Comparison of ENCODE assay signal across 10 cellular contexts in the genomic region with DNA sequence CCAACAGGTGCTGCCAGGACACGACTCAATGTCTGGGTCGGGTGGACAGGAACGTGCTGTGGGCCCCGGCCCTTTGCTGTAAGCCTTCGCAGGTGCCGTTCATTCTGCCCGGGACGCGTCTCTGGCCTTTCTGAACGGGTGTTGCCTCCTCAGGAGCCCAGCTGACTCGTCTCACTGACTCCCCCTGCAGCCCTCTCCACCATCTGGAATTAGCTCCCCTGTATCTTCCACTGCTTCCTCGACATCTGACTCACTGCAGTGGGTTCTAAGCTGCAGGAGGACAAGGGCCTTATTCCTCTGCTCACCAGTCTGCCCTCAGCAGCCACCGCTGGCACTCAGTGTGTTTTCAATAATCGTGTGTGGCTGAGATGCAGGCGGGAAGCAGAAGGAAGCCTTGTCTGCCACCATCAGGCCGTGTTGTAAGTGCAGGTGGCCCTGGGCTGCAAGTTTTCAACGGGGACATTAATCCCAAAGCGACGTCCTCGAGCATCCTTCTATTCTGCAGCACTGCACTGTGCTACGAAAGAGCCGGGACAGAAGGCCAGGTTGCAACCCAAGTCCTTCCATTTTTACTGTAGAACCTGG.
DNase-seq lines count a peak whose midpoint lies in the region; ATAC-seq and TF ChIP-seq lines count a peak whose summit lies in the region.
"Had no signal": no experiment of that assay in that cellular context is flagged by ENCODE, and none has a peak within 500 bp of the region (broad histone marks: within the 10 kb centered on the region; RNA-seq: fewer than 3 reads in every experiment).

No MANE protein-coding gene starts in this region.

- in situ Hi-C loops in GM23248 (cut with MboI) = no loop called here
- in situ Hi-C loops in Panc1 (cut with HindIII; ENCODE audit: low pct_unique_long_range_greater_than_20kb, low sequenced_read_pairs) = no loop called here
- in situ Hi-C loops in gastrocnemius medialis (cut with MboI; ENCODE audit: low sequenced_read_pairs in 4 of 4) = no loop called here

- H3K4me1 ChIP-seq in GM23248 (ENCODE audit: insufficient read depth) = peaks cover 4% of the 10 kb centered on the region; the same call in 1 of the 2 replicates
- peaks cover 6% of the 10 kb centered on the region for H3K4me1 ChIP-seq in Panc1 (ENCODE audit: control insufficient read depth, insufficient read depth, low read length)
- H3K4me1 ChIP-seq in gastrocnemius medialis = no peaks in the 10 kb centered on the region

- TF ChIP-seq CTCF in Panc1 (IDR thresholded peaks at IDR 0.05) (peak; percentile 80), gastrocnemius medialis (IDR thresholded peaks at IDR 0.05 in 4 of 5, conservative IDR thresholded peaks at IDR 0.05 in 1 of 5) (peak in 2 of 5 experiments; percentile 19 to 23)

- peak; percentile 89 for ATAC-seq in Panc1
- peak; percentile 15 for ATAC-seq in esophagus mucosa
- ATAC-seq in GM21528 (IDR thresholded peaks at IDR 0.05; ENCODE audit: low FRiP score, unreplicated experiment) = no peak
- no peak for ATAC-seq in gastrocnemius medialis
- ATAC-seq in HG02798 (IDR thresholded peaks at IDR 0.05; ENCODE audit: poor library complexity, unreplicated experiment) = no peak
- ATAC-seq in HG02763 (IDR thresholded peaks at IDR 0.05; ENCODE audit: unreplicated experiment) = no peak

- no peaks in the 10 kb centered on the region for H3K9me3 ChIP-seq in GM23248 (ENCODE audit: low read depth)
- no peaks in the 10 kb centered on the region for H3K9me3 ChIP-seq in Panc1 (ENCODE audit: control insufficient read depth, insufficient read depth, low read depth, low read length)
- H3K9me3 ChIP-seq in gastrocnemius medialis = no peaks in the 10 kb centered on the region

- no peak overlapping the region for H3K4me2 ChIP-seq in GM23248 (ENCODE audit: unreplicated experiment)

- TF ChIP-seq POLR2A in gastrocnemius medialis (IDR thresholded peaks at IDR 0.05) = no peak

- no peak overlapping the region for H3K9ac ChIP-seq in GM23248

- no peaks in the 10 kb centered on the region for H3K36me3 ChIP-seq in GM23248 (ENCODE audit: low read depth)
- H3K36me3 ChIP-seq in Panc1 (ENCODE audit: control insufficient read depth, insufficient read depth, low read length) = no peaks in the 10 kb centered on the region
- no peaks in the 10 kb centered on the region for H3K36me3 ChIP-seq in gastrocnemius medialis

- H3K27ac ChIP-seq in GM23248 = no peak overlapping the region
- peak overlapping the region; percentile 39; the same call in 1 of the 2 replicates for H3K27ac ChIP-seq in Panc1 (ENCODE audit: low read length)
- H3K27ac ChIP-seq in gastrocnemius medialis = no peak overlapping the region

- no peaks in the 10 kb centered on the region for H3K9me2 ChIP-seq in GM23248 (ENCODE audit: insufficient read depth)

- H3K79me2 ChIP-seq in GM23248 (ENCODE audit: insufficient read depth) = no peaks in the 10 kb centered on the region

- DNase-seq in GM23248 (peak; percentile 30), Panc1 (ENCODE audit: low read depth, low spot score) (peak; percentile 47), posterior vena cava (ENCODE audit: low spot score) (peak; percentile 64), gastrocnemius medialis (no peak)
- DNase-seq: activated naive CD4-positive, alpha-beta T cell treated with Interleukin-2 at 50 U/mL for 16 hours; MV-4-11 had no signal

- intact Hi-C loops in Panc1 (cut with micrococcal nuclease; ENCODE audit: unreplicated experiment) (loop anchor here (5.0 kb wide), 1 partner anchor 262 kb away; no protein-coding TSS in a partner anchor), posterior vena cava (cut with DNase I) (no loop called here), gastrocnemius medialis (cut with DNase I; ENCODE audit: low total_unique reads) (no loop called here)

- H3F3A ChIP-seq in GM23248 (ENCODE audit: insufficient read depth) = no peaks in the 10 kb centered on the region

- H4K20me1 ChIP-seq in GM23248 (ENCODE audit: insufficient read depth) = no peaks in the 10 kb centered on the region

- no TSS peak for BruUV-seq in Panc1 (replicated peaks; lab: Mats Ljungman, UMichigan)

- no peak overlapping the region for H2AFZ ChIP-seq in GM23248

- WGBS in GM23248 (ENCODE audit: low coverage in 1 of 2, low lambda C conversion rate in 2 of 2, missing lambda C conversion rate in 2 of 2), 2 experiments = 72% methylated on average over 22 of the region's 22 CpGs

- CTCF ChIA-PET in Panc1 (lab: Charles Lee) = interaction anchor here (0.5 to 1.4 kb wide), 4 partner anchors 10 to 336 kb away, joined by 4 to 10 read pairs (median 6); no protein-coding TSS in a partner anchor

- H3K27me3 ChIP-seq in GM23248 (replicated peaks; ENCODE audit: insufficient read depth) (peaks cover 36% of the 10 kb centered on the region), Panc1 (ENCODE audit: control insufficient read depth, insufficient read depth, low read length) (no peaks in the 10 kb centered on the region), gastrocnemius medialis (no peaks in the 10 kb centered on the region)

- H3K4me3 ChIP-seq in GM23248 (no peak overlapping the region), Panc1 (ENCODE audit: low read depth in 2 of 2, low read length in 2 of 2) (no peak overlapping the region), gastrocnemius medialis (no peak overlapping the region)

- POLR2A ChIA-PET in Panc1 (lab: Charles Lee) = no interaction called here

Comparison
In these comparisons a context has a peak if more than half of its experiments do, and no peak if none do; other contexts are left out.
1. DNase-seq: peak in GM23248 (single experiment), Panc1 (single experiment) and posterior vena cava (single experiment); none in gastrocnemius medialis (0 of 2).
2. ATAC-seq: peak in Panc1 (single experiment) and esophagus mucosa (single experiment); none in GM21528 (single experiment), gastrocnemius medialis (0 of 2), HG02798 (single experiment) and HG02763 (single experiment).